In the genomic region with DNA sequence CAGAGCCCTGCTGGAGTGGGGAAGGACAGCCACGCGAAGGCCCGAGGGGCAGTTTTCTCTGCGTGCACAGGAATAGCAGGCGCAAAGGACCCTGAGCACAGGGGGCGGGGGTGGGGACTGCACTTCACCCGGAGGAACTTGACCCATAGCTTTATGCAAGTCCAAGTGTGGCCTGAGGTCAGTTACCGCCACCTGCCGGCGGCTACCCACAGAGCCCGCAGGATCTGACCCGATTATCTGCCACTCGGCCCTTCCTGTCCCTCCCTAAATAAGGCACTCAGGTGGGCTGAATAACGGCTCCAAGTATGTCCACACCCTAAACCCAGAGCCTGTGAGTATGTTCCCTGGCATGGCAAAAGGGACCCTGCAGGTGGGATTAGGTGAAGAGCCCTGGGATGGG, we compare ENCODE assay signal across 10 cellular contexts.
DNase-seq lines count a peak whose midpoint lies in the region; ATAC-seq and TF ChIP-seq lines count a peak whose summit lies in the region.
"Had no signal": no experiment of that assay in that cellular context is flagged by ENCODE, and none has a peak within 500 bp of the region (broad histone marks: within the 10 kb centered on the region; RNA-seq: fewer than 3 reads in every experiment).

No MANE protein-coding gene starts in this region.

- H3K4me1 Mint-ChIP-seq in HFFc6 (ENCODE audit: low read depth) (no peaks in the 10 kb centered on the region), immature natural killer cell (no peaks in the 10 kb centered on the region)

- no peaks in the 10 kb centered on the region for H3K36me3 ChIP-seq in liver (ENCODE audit: control insufficient read depth in 4 of 4, insufficient read depth in 3 of 4, low read depth in 1 of 4, low read length in 3 of 4)

- H3K27me3 Mint-ChIP-seq in HFFc6 (ENCODE audit: insufficient read depth) (peaks cover 13% of the 10 kb centered on the region), immature natural killer cell (ENCODE audit: low read depth in 3 of 3) (peaks cover 4 to 9% (median 4%) of the 10 kb centered on the region in 3 donors)

- WGBS in liver: 22% methylated on average over 14 of the region's 14 CpGs

- ATAC-seq in GM18511 (IDR thresholded peaks at IDR 0.05; ENCODE audit: unreplicated experiment): no peak
- ATAC-seq: left colon had no signal

- H3K36me3 Mint-ChIP-seq in HFFc6 (ENCODE audit: low read depth) (peaks cover 11% of the 10 kb centered on the region; the same call in 1 of the 2 replicates), immature natural killer cell (peaks cover 0 to 4% (median 3%) of the 10 kb centered on the region in 3 donors)

- H3K9ac ChIP-seq in liver (ENCODE audit: low read depth in 1 of 2, low read length in 2 of 2): no peak overlapping the region

- peaks cover 0 to 3% (median 0%) of the 10 kb centered on the region in 4 donors for H3K27me3 ChIP-seq in liver (ENCODE audit: control insufficient read depth in 4 of 4, insufficient read depth in 4 of 4, low read length in 3 of 4)

- H3K4me3 ChIP-seq in liver (ENCODE audit: low read depth in 1 of 3, low read length in 3 of 3): no peak overlapping the region

- no peak overlapping the region for H3K4me3 Mint-ChIP-seq in HFFc6
- H3K4me3 Mint-ChIP-seq in immature natural killer cell: no peak overlapping the region

- TF ChIP-seq CTCF in HFFc6 (IDR thresholded peaks at IDR 0.05) (0 out of 2 replicates have a peak, but pooled peaks have one; percentile 9), liver (IDR thresholded peaks at IDR 0.05; ENCODE audit: low read depth, low read length, missing input control) (peak; percentile 52)

- peaks cover 0 to 2% (median 0%) of the 10 kb centered on the region in 4 donors for H3K9me3 ChIP-seq in liver (ENCODE audit: control insufficient read depth in 4 of 4, low read length in 3 of 4)

- DNase-seq in CD1c-positive myeloid dendritic cell (ENCODE audit: extremely low spot score) (peak; percentile 58), HFFc6 (no peak), dermis blood vessel endothelial cell (peak; percentile 37), NCI-H2107 treated with DMSO at 0.1 percent for 48 hours (lab: John Stamatoyannopoulos, UW; ENCODE audit: unreplicated experiment) (no peak), immature natural killer cell (no peak), hepatic stellate cell (ENCODE audit: low spot score) (no peak)
- DNase-seq: caudate nucleus had no signal

- peaks cover 17% of the 10 kb centered on the region for H3K9me3 Mint-ChIP-seq in HFFc6
- H3K9me3 Mint-ChIP-seq in immature natural killer cell: peaks cover 3 to 11% (median 4%) of the 10 kb centered on the region in 6 donors

- H3K27ac Mint-ChIP-seq in HFFc6 (no peak overlapping the region), immature natural killer cell (no peak overlapping the region)

- H3K4me1 ChIP-seq in liver (ENCODE audit: control insufficient read depth in 4 of 4, insufficient read depth in 4 of 4, low read length in 3 of 4): no peaks in the 10 kb centered on the region

- H3K27ac ChIP-seq in liver (ENCODE audit: low read depth in 1 of 2, low read length in 2 of 2): no peak overlapping the region

- peak; percentile 72 to 74 for TF ChIP-seq RAD21 in liver (IDR thresholded peaks at IDR 0.05)

TF ChIP-seq in liver, 16 proteins besides CTCF, POLR2A, EP300 and RAD21:
- TF ChIP-seq YY1 (IDR thresholded peaks at IDR 0.05): no peak
- TF ChIP-seq JUND (IDR thresholded peaks at IDR 0.05): no peak
- TF ChIP-seq HNF4G (IDR thresholded peaks at IDR 0.05): no peak
- TF ChIP-seq, protein P1, sequence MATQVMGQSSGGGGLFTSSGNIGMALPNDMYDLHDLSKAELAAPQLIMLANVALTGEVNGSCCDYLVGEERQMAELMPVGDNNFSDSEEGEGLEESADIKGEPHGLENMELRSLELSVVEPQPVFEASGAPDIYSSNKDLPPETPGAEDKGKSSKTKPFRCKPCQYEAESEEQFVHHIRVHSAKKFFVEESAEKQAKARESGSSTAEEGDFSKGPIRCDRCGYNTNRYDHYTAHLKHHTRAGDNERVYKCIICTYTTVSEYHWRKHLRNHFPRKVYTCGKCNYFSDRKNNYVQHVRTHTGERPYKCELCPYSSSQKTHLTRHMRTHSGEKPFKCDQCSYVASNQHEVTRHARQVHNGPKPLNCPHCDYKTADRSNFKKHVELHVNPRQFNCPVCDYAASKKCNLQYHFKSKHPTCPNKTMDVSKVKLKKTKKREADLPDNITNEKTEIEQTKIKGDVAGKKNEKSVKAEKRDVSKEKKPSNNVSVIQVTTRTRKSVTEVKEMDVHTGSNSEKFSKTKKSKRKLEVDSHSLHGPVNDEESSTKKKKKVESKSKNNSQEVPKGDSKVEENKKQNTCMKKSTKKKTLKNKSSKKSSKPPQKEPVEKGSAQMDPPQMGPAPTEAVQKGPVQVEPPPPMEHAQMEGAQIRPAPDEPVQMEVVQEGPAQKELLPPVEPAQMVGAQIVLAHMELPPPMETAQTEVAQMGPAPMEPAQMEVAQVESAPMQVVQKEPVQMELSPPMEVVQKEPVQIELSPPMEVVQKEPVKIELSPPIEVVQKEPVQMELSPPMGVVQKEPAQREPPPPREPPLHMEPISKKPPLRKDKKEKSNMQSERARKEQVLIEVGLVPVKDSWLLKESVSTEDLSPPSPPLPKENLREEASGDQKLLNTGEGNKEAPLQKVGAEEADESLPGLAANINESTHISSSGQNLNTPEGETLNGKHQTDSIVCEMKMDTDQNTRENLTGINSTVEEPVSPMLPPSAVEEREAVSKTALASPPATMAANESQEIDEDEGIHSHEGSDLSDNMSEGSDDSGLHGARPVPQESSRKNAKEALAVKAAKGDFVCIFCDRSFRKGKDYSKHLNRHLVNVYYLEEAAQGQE (IDR thresholded peaks at IDR 0.05): no peak

Comparison
In these comparisons a context has a peak if more than half of its experiments do, and no peak if none do; other contexts are left out.
1. DNase-seq: peak in CD1c-positive myeloid dendritic cell (single experiment) and dermis blood vessel endothelial cell (single experiment); none in HFFc6 (single experiment), NCI-H2107 treated with DMSO at 0.1 percent for 48 hours (single experiment), immature natural killer cell (0 of 3) and hepatic stellate cell (single experiment).